Comparison of ENCODE assay signal across 37 cellular contexts in genomic region chr17:67043283-67043682, GRCh38. TPM values are rescaled to one million over a fixed set of nuclear protein-coding genes. Genes with fewer than 3 reads are reported as not detected.
"Had no signal": no experiment of that assay in that cellular context is flagged by ENCODE, and none has a peak within 500 bp of the region (broad histone marks: within the 10 kb centered on the region; RNA-seq: fewer than 3 reads in every experiment).

No MANE protein-coding gene starts in this region.

- DNase-seq: activated B cell treated with CpG ODN at 0.5 μM for 24 hours; activated CD4-positive, alpha-beta memory T cell treated with anti-CD3 and anti-CD28 coated beads for 36 hours; activated CD4-positive, alpha-beta T cell treated with anti-CD3 and anti-CD28 coated beads for 4 hours; activated CD4-positive, alpha-beta T cell treated with anti-CD3 and anti-CD28 coated beads, Interleukin-2, amount 50 U/mL, for 1 hour; activated CD4-positive, CD25-positive, alpha-beta regulatory T cell treated with anti-CD3 and anti-CD28 coated beads, Interleukin-2, amount 50 U/mL, for 72 hours; activated CD8-positive, alpha-beta memory T cell treated with anti-CD3 and anti-CD28 coated beads for 24 hours; activated CD8-positive, alpha-beta memory T cell treated with anti-CD3 and anti-CD28 coated beads, Interleukin-2, amount 10 ng/mL, durations not matched to agents 7 days and 5 days; activated CD8-positive, alpha-beta memory T cell treated with anti-CD3 and anti-CD28 coated beads, Interleukin-2, amount 50 U/mL, for 48 hours; activated effector memory CD4-positive, alpha-beta T cell treated with Interleukin-2 at 50 U/mL for 16 hours; activated naive CD4-positive, alpha-beta T cell treated with anti-CD3 and anti-CD28 coated beads, Interleukin-2, amount 10 ng/mL, durations not matched to agents 7 days and 5 days; activated naive CD8-positive, alpha-beta T cell treated with anti-CD3 and anti-CD28 coated beads, Interleukin-2, amount 50 U/mL, for 24 hours; activated T-cell treated with anti-CD3 and anti-CD28 coated beads, Interleukin-2, amount 50 U/mL, for 48 hours; aorta; brain microvascular endothelial cell; central memory CD4-positive, alpha-beta T cell; MM.1S; MV-4-11; NCI-H1092 treated with DMSO at 0.1 percent for 48 hours; NCI-H1694; NCI-H2029; NCI-H345; NCI-H524 treated with DMSO at 0.1 percent for 48 hours; NCI-H748 treated with DMSO at 0.1 percent for 48 hours; NK-92 treated with Interleukin-12 subunit alpha and Interleukin-12 subunit beta, amount 100 ng/mL, for 24 hours; PC-3; SIG-M5; SW 1271; T-helper 1 cell; T-helper 2 cell; T-helper 9 cell had no signal

- H3K27ac ChIP-seq: brain microvascular endothelial cell, KMS-11, RWPE1, VCaP had no signal

- H3K36me3 ChIP-seq: brain microvascular endothelial cell had no signal

- H3K27me3 ChIP-seq: brain microvascular endothelial cell had no signal

- ATAC-seq: activated CD8-positive, alpha-beta memory T cell treated with anti-CD3 and anti-CD28 coated beads, Interleukin-2, amount 10 ng/mL, durations not matched to agents 7 days and 5 days; activated naive CD8-positive, alpha-beta T cell treated with anti-CD3 and anti-CD28 coated beads, Interleukin-2, amount 50 U/mL, for 24 hours; PC-3; Right ventricle myocardium inferior had no signal

RNA-seq across cellular contexts. Expression of gene CACNG1, which starts 1.1 kb away (rescaled TPM):
- total RNA-seq: activated B cell treated with CpG ODN at 0.5 μM for 24 hours; activated CD4-positive, alpha-beta memory T cell treated with anti-CD3 and anti-CD28 coated beads for 36 hours; activated CD8-positive, alpha-beta memory T cell treated with anti-CD3 and anti-CD28 coated beads, Interleukin-2, amount 10 ng/mL, durations not matched to agents 7 days and 5 days; aorta; cerebellum; NCI-H460; PC-3; Right ventricle myocardium inferior; SK-MEL-5 had no signal
